8 cellular contexts compared by ENCODE assay signal in genomic region chr14:22837750-22838538, GRCh38. TPM values are rescaled to one million over a fixed set of nuclear protein-coding genes. Genes with fewer than 3 reads are reported as not detected.
DNase-seq lines count a peak whose midpoint lies in the region; ATAC-seq, FAIRE-seq and TF ChIP-seq lines count a peak whose summit lies in the region.

No MANE protein-coding gene starts in this region.

- H3K27ac Mint-ChIP-seq in H9, result peak overlapping the region; percentile 24 to 90 (median 87); a peak in 2 of 7 replicates

- no peaks in the 10 kb centered on the region for H3K9me3 Mint-ChIP-seq in H9

- H3K4me1 ChIP-seq in H9 (ENCODE audit: insufficient read depth, low read length) (peaks cover 9% of the 10 kb centered on the region; the same call in 1 of the 2 replicates), iPS DF 6.9 (ENCODE audit: control insufficient read depth, insufficient read depth, low read length) (peaks cover 12% of the 10 kb centered on the region), small intestine (ENCODE audit: control insufficient read depth in 2 of 2, insufficient read depth in 1 of 2, low read depth in 1 of 2, low read length in 1 of 2) (peaks cover 2 to 4% of the 10 kb centered on the region in 2 donors)

- H3K9me3 ChIP-seq in H9 (ENCODE audit: control insufficient read depth, low read depth, low read length) (no peaks in the 10 kb centered on the region), iPS DF 6.9 (ENCODE audit: control insufficient read depth, insufficient read depth, low read length) (no peaks in the 10 kb centered on the region), small intestine (ENCODE audit: control insufficient read depth, low read depth) (no peaks in the 10 kb centered on the region)

- H3K79me2 ChIP-seq in H9 (ENCODE audit: insufficient read depth, low read length), result no peaks in the 10 kb centered on the region; the same call in 1 of the 2 replicates

- H3K4me3 ChIP-seq in iPS DF 6.9 (ENCODE audit: low read length) (peak overlapping the region; percentile 79; the same call in 1 of the 2 replicates), small intestine (ENCODE audit: low read depth in 1 of 2, low read length in 2 of 2) (peak overlapping the region; percentile 64 to 86)

- H3K23ac ChIP-seq in H9 (ENCODE audit: insufficient read length, low read depth, low read length), result no peak overlapping the region

- no peaks in the 10 kb centered on the region for H4K20me1 ChIP-seq in H9 (ENCODE audit: control insufficient read depth, insufficient read depth, insufficient read length)

- peak overlapping the region; percentile 95 to 99 for H3K4me3 Mint-ChIP-seq in H9

- H2AK5ac ChIP-seq in H9 (ENCODE audit: insufficient read length, low read length), result no peak overlapping the region

- H3K27me3 ChIP-seq in H9 (ENCODE audit: insufficient read depth, low read length) (no peaks in the 10 kb centered on the region), iPS DF 6.9 (ENCODE audit: control insufficient read depth, insufficient read depth, low read length) (no peaks in the 10 kb centered on the region), small intestine (ENCODE audit: control insufficient read depth in 2 of 2, insufficient read depth in 2 of 2, low read length in 2 of 2) (no peaks in the 10 kb centered on the region)

- no peak overlapping the region for H4K91ac ChIP-seq in H9 (ENCODE audit: insufficient read length, low read depth, low read length)

- no peak overlapping the region for H2BK15ac ChIP-seq in H9 (ENCODE audit: low read depth, low read length)

- H3K18ac ChIP-seq in H9 (ENCODE audit: insufficient read length, low read depth, low read length), result no peak overlapping the region

- ATAC-seq in HG02885 (IDR thresholded peaks at IDR 0.05; ENCODE audit: poor library complexity, unreplicated experiment) (no peak), left lobe of liver (no peak)

- peaks cover 28 to 32% of the 10 kb centered on the region in 2 experiments for H3K4me1 Mint-ChIP-seq in H9

- H2BK12ac ChIP-seq in H9 (ENCODE audit: insufficient read length, low read depth, low read length), result no peak overlapping the region

- no peak for DNase-seq in H9
- DNase-seq in amniotic epithelial cell (ENCODE audit: low read depth), result peak; percentile 41
- no peak for DNase-seq in iPS DF 6.9 (ENCODE audit: low read depth, low spot score)
- DNase-seq in small intestine, result peak; percentile 42
- DNase-seq in GM19240 (ENCODE audit: insufficient read length, low spot score), result no peak
- no peak for DNase-seq in central memory CD4-positive, alpha-beta T cell
- no peak for DNase-seq in left lobe of liver (ENCODE audit: low spot score)

- no peak overlapping the region for H2BK20ac ChIP-seq in H9 (ENCODE audit: low read depth, low read length, poor library complexity, severe bottlenecking)

- H3K23me2 ChIP-seq in H9 (ENCODE audit: insufficient read length, low read depth, low read length, poor library complexity, severe bottlenecking), result peaks cover 14% of the 10 kb centered on the region

- peak overlapping the region; percentile 16; the same call in 1 of the 2 replicates for H3K14ac ChIP-seq in H9 (ENCODE audit: insufficient read depth, low read length)

- H3K36me3 ChIP-seq in iPS DF 6.9 (ENCODE audit: control insufficient read depth, insufficient read depth, low read length) (peaks cover 11% of the 10 kb centered on the region), small intestine (ENCODE audit: control insufficient read depth in 2 of 2, insufficient read depth in 2 of 2, low read length in 2 of 2) (peaks cover 0 to 6% of the 10 kb centered on the region in 2 donors)

- no peaks in the 10 kb centered on the region for H3K27me3 Mint-ChIP-seq in H9 (ENCODE audit: low read depth)

- H2BK120ac ChIP-seq in H9 (ENCODE audit: low read depth, low read length, poor library complexity, severe bottlenecking), result no peak overlapping the region

- no peaks in the 10 kb centered on the region for H3K79me1 ChIP-seq in H9 (ENCODE audit: insufficient read depth, low read depth, low read length, poor library complexity, severe bottlenecking)

- peak overlapping the region; percentile 81 for H3K4me2 ChIP-seq in H9 (ENCODE audit: insufficient read depth, insufficient read length, low read length)

- H3K27ac ChIP-seq in H9 (ENCODE audit: insufficient read length, low read depth, low read length), result no peak overlapping the region
- no peak overlapping the region for H3K27ac ChIP-seq in iPS DF 6.9 (ENCODE audit: low read length)
- peak overlapping the region; percentile 87 to 96 for H3K27ac ChIP-seq in small intestine (ENCODE audit: low read depth in 1 of 2, low read length in 1 of 2)

- peak overlapping the region; percentile 87 for H3K9ac ChIP-seq in H9 (ENCODE audit: extremely low read depth, insufficient read length, low read length)

- FAIRE-seq in small intestine (lab: Jason Lieb, UNC), result no peak

- no peak overlapping the region for H3T11ph ChIP-seq in H9 (ENCODE audit: low read length)

- H4K8ac ChIP-seq in H9 (replicated peaks; ENCODE audit: insufficient read length, low read depth, low read length), result no peak overlapping the region

- H2BK5ac ChIP-seq in H9 (ENCODE audit: insufficient read length, low read length), result no peak overlapping the region

- H3K4ac ChIP-seq in H9 (ENCODE audit: low read depth, low read length), result no peak overlapping the region

- H4K5ac ChIP-seq in H9 (ENCODE audit: insufficient read length, low read depth, low read length), result no peak overlapping the region

- H3K36me3 Mint-ChIP-seq in H9 (ENCODE audit: insufficient read depth in 1 of 3, low read depth in 3 of 3), result peaks cover 17 to 47% (median 31%) of the 10 kb centered on the region in 3 experiments; a peak in 6 of 7 replicates

- no peak overlapping the region for H3K56ac ChIP-seq in H9 (ENCODE audit: insufficient read length, low read depth, low read length)

- WGBS in H9 (ENCODE audit: extremely low coverage, insufficient read length, low lambda C conversion rate), result no CpG with 5 or more reads among the region's 25 CpGs
- WGBS in iPS DF 6.9 (ENCODE audit: insufficient coverage, insufficient read length), result no CpG with 5 or more reads among the region's 25 CpGs
- WGBS in small intestine, 3 donors, result 12 to 26% (median 23%) methylated on average over 22 to 25 of the region's 25 CpGs

- H2AFZ ChIP-seq in H9 (ENCODE audit: low read length), result no peak overlapping the region

- no peak for TF ChIP-seq CTCF in H9 (conservative IDR thresholded peaks at IDR 0.05)

RNA-seq across cellular contexts. Expression of gene MMP14, which starts 1.6 kb away (rescaled TPM):
- total RNA-seq in H9 (2021), result 56.5 and 60.3 TPM in 2 replicates
- polyA plus RNA-seq in small intestine, result 100 to 1,000 TPM in 1 of 3 donors, 10 to 100 TPM in 1, 1 to 10 TPM in 1; 6.9 to 105 (median 16.8) TPM
- total RNA-seq in left lobe of liver, result 10.9 TPM

RNA-seq across cellular contexts. Expression of gene MRPL52, which starts 8.3 kb away (rescaled TPM):
- 174 and 190 TPM in 2 replicates for total RNA-seq in H9 (2021)
- polyA plus RNA-seq in small intestine, result 100 to 1,000 TPM; 117 to 164 (median 147) TPM
- 48.9 TPM for total RNA-seq in left lobe of liver

RNA-seq across cellular contexts. Expression of gene SLC7A7, which starts 22.7 kb away (rescaled TPM):
- total RNA-seq in H9 (2021), result 2.5 and 3.1 TPM in 2 replicates
- 100 to 1,000 TPM in 2 of 3 donors, 10 to 100 TPM in 1; 52.9 to 355 (median 218) TPM for polyA plus RNA-seq in small intestine
- total RNA-seq in left lobe of liver, result 6.1 TPM

RNA-seq across cellular contexts. Expression of gene LRP10, which starts 33.6 kb away (rescaled TPM):
- total RNA-seq in H9 (2021), result 12.7 and 13.3 TPM in 2 replicates
- 10 to 100 TPM; 19.7 to 87.3 (median 28.4) TPM for polyA plus RNA-seq in small intestine
- 34.3 TPM for total RNA-seq in left lobe of liver

RNA-seq across cellular contexts. Expression of gene REM2, which starts 45.1 kb away (rescaled TPM):
- total RNA-seq in H9 (2021) (1.2 and 1.4 TPM in 2 replicates), left lobe of liver (0.13 TPM)
- 1 to 10 TPM in 1 of 3 donors, under 1 TPM in 2; 0.45 to 1.1 (median 0.90) TPM for polyA plus RNA-seq in small intestine

Comparison
In these comparisons a context has a peak if more than half of its experiments do, and no peak if none do; other contexts are left out.
1. DNase-seq: peak in amniotic epithelial cell (single experiment) and small intestine (single experiment); none in H9 (single experiment), iPS DF 6.9 (single experiment), GM19240 (single experiment), central memory CD4-positive, alpha-beta T cell (single experiment) and left lobe of liver (single experiment).
2. H3K27ac ChIP-seq: peak in small intestine (2 of 2); none in H9 (single experiment) and iPS DF 6.9 (single experiment).